ENCODE assay signal across 9 cellular contexts in genomic region chr19:50461066-50461875, GRCh38. TPM values are rescaled to one million over a fixed set of nuclear protein-coding genes. Genes with fewer than 3 reads are reported as not detected.
A peak's percentile ranks its signal among the peaks of the same experiment; 100 is the strongest.
DNase-seq lines count a peak whose midpoint lies in the region; ATAC-seq and TF ChIP-seq lines count a peak whose summit lies in the region.
"Had no signal": no experiment of that assay in that cellular context is flagged by ENCODE, and none has a peak within 500 bp of the region (broad histone marks: within the 10 kb centered on the region; RNA-seq: fewer than 3 reads in every experiment).

No MANE protein-coding gene starts in this region.

- no peak overlapping the region for H3K4me3 ChIP-seq in AG10803 (ENCODE audit: low read length)
- no peak overlapping the region for H3K4me3 ChIP-seq in astrocyte of the spinal cord (ENCODE audit: low read depth, low read length)

- no peaks in the 10 kb centered on the region for H3K9me3 ChIP-seq in T-helper 17 cell (ENCODE audit: control insufficient read depth, low read length, poor library complexity, severe bottlenecking)

- in situ Hi-C loops in astrocyte of the spinal cord (cut with HindIII; ENCODE audit: low sequenced_read_pairs) = no loop called here

- peaks cover 6% of the 10 kb centered on the region for H3K4me1 Mint-ChIP-seq in T-helper 17 cell

- peaks cover 41% of the 10 kb centered on the region for H3K27me3 Mint-ChIP-seq in T-helper 17 cell

- TF ChIP-seq CTCF in AG10803 (conservative IDR thresholded peaks at IDR 0.05; ENCODE audit: low read length) (peak; percentile 92), astrocyte of the spinal cord (IDR thresholded peaks at IDR 0.05; ENCODE audit: low read depth, low read length) (peak; percentile 89)

- DNase-seq in AG10803 (ENCODE audit: low read depth) (peak; percentile 56), GM19238 (ENCODE audit: insufficient read length, low spot score) (peak; percentile 88), NCI-H128 (lab: John Stamatoyannopoulos, UW; ENCODE audit: unreplicated experiment) (peak; percentile 44), T-helper 17 cell (peak in 2 of 3 donors; percentile 22 to 44), astrocyte of the spinal cord (ENCODE audit: low read depth, low spot score) (peak; percentile 62), iPS-NIHi11 (ENCODE audit: low spot score) (peak; percentile 93)
- peak; percentile 74 for DNase-seq in stimulated activated CD4-positive, alpha-beta T cell treated with anti-CD3 and anti-CD28 coated beads, Interleukin-15, amount 100 ng/mL, for 24 hours

- no peak overlapping the region for H3K4me3 Mint-ChIP-seq in T-helper 17 cell

- peak overlapping the region; percentile 11 for H3K27ac Mint-ChIP-seq in T-helper 17 cell

- H3K36me3 Mint-ChIP-seq in T-helper 17 cell (ENCODE audit: low read depth) = peaks cover 5% of the 10 kb centered on the region

- ATAC-seq in T-helper 17 cell = peak; percentile 85
- no peak for ATAC-seq in GM21360 (IDR thresholded peaks at IDR 0.05; ENCODE audit: unreplicated experiment)

RNA-seq across cellular contexts. Expression of gene EMC10, which starts 15.0 kb away (rescaled TPM):
- 10 to 100 TPM; 76.6 to 78.5 TPM for total RNA-seq in T-helper 17 cell

RNA-seq across cellular contexts. Expression of gene GARIN5A, which starts 15.4 kb away (rescaled TPM):
- under 1 TPM in 1 of 2 donors, not detected in 1; 0.22 TPM for total RNA-seq in T-helper 17 cell
- total RNA-seq: urinary bladder had no signal

RNA-seq across cellular contexts. Expression of gene MYBPC2, which starts 28.6 kb away (rescaled TPM):
- under 1 TPM; 0.07 to 0.08 TPM for total RNA-seq in T-helper 17 cell

RNA-seq across cellular contexts. Expression of gene SPIB, which starts 42.5 kb away (rescaled TPM):
- 1 to 10 TPM; 1.9 to 3.0 TPM for total RNA-seq in T-helper 17 cell

RNA-seq across cellular contexts. Expression of gene JOSD2, which starts 49.7 kb away (rescaled TPM):
- 10 to 100 TPM; 14.9 to 18.0 TPM for total RNA-seq in T-helper 17 cell

Comparison
In these comparisons a context has a peak if more than half of its experiments do, and no peak if none do; other contexts are left out.
1. DNase-seq: peak in every context shown above with its lines; median percentile 93 in iPS-NIHi11; 88 in GM19238; 74 in stimulated activated CD4-positive, alpha-beta T cell treated with anti-CD3 and anti-CD28 coated beads, Interleukin-15, amount 100 ng/mL, for 24 hours; 62 in astrocyte of the spinal cord; 56 in AG10803; 44 in NCI-H128; 33 in T-helper 17 cell.